ENCODE assay signal across 8 cellular contexts in genomic region chr4:113355550-113356371, GRCh38.
DNase-seq lines count a peak whose midpoint lies in the region; ATAC-seq, FAIRE-seq and TF ChIP-seq lines count a peak whose summit lies in the region.

No MANE protein-coding gene starts in this region.

- H3K27ac ChIP-seq in AG04450 (ENCODE audit: low read depth, low read length) (peak overlapping the region; percentile 53), SK-N-SH (ENCODE audit: low read depth in 2 of 2, low read length in 1 of 2) (no peak overlapping the region), kidney (ENCODE audit: low read depth in 2 of 2, low read length in 2 of 2) (no peak overlapping the region)

- H3K4me1 ChIP-seq in SK-N-SH (ENCODE audit: control insufficient read depth in 1 of 2, insufficient read depth in 2 of 2, low read depth in 1 of 2, low read length in 1 of 2) (no peaks in the 10 kb centered on the region), kidney (ENCODE audit: control insufficient read depth in 1 of 2, insufficient read depth in 1 of 2, low read depth in 1 of 2, low read length in 2 of 2) (no peaks in the 10 kb centered on the region)

- no peak for TF ChIP-seq EP300 in SK-N-SH (IDR thresholded peaks at IDR 0.05; ENCODE audit: borderline replicate concordance in 1 of 2, low read depth in 1 of 2, low read length in 1 of 2)

- whole genome bisulfite sequencing in SK-N-SH (ENCODE audit: low lambda C conversion rate) = 79% methylated on average over 9 of the region's 13 CpGs

- no peak for TF ChIP-seq RAD21 in SK-N-SH (IDR thresholded peaks at IDR 0.05; ENCODE audit: low read length)

- intact Hi-C loops in kidney (cut with DNase I) = no loop called here

- DNase-seq in AG04450 (ENCODE audit: low read depth, low spot score) (peak; percentile 32), SK-N-SH (no peak), kidney (peak; percentile 55), NCI-H510A treated with DMSO at 0.1 percent for 48 hours (lab: John Stamatoyannopoulos, UW) (no peak)
- DNase-seq in activated naive CD4-positive, alpha-beta T cell treated with anti-CD3 and anti-CD28 coated beads, Interleukin-2, amount 50 U/mL, for 16 hours = peak; percentile 70
- peak; percentile 38 to 59 for DNase-seq in stimulated activated CD8-positive, alpha-beta memory T cell treated with anti-CD3 and anti-CD28 coated beads, Interleukin-2, amount 100 ng/mL, for 48 hours (ENCODE audit: low read depth in 2 of 2)

- H2AFZ ChIP-seq in SK-N-SH (ENCODE audit: low read depth) = no peak overlapping the region

- ATAC-seq in GM19023 (IDR thresholded peaks at IDR 0.05; ENCODE audit: unreplicated experiment) = peak; percentile 98
- peak; percentile 99 for ATAC-seq in HG03135 (IDR thresholded peaks at IDR 0.05; ENCODE audit: unreplicated experiment)

- no peak for TF ChIP-seq CTCF in AG04450 (IDR thresholded peaks at IDR 0.05; ENCODE audit: low read depth, low read length)
- TF ChIP-seq CTCF in SK-N-SH (IDR thresholded peaks at IDR 0.05) = no peak
- TF ChIP-seq CTCF in kidney (IDR thresholded peaks at IDR 0.05; ENCODE audit: borderline replicate concordance, extremely low read depth, insufficient read depth) = no peak

- H4K20me1 ChIP-seq in SK-N-SH (ENCODE audit: insufficient read depth) = no peaks in the 10 kb centered on the region

- H3K4me3 ChIP-seq in AG04450 (ENCODE audit: low read depth, low read length) = no peak overlapping the region
- no peak overlapping the region for H3K4me3 ChIP-seq in SK-N-SH (ENCODE audit: low read depth in 2 of 2, low read length in 1 of 2)
- peak overlapping the region in 1 of 2 donors; percentile 11 for H3K4me3 ChIP-seq in kidney (ENCODE audit: low read length in 2 of 2)

- H3K36me3 ChIP-seq in SK-N-SH (replicated peaks in 1 of 2; ENCODE audit: control insufficient read depth in 1 of 2, insufficient read depth in 2 of 2, low read length in 1 of 2) (no peaks in the 10 kb centered on the region), kidney (ENCODE audit: control insufficient read depth in 1 of 2, insufficient read depth in 2 of 2, low read length in 2 of 2) (peaks cover 5 to 8% of the 10 kb centered on the region in 2 donors)

- H3K9ac ChIP-seq in SK-N-SH (no peak overlapping the region), kidney (ENCODE audit: low read length in 2 of 2) (no peak overlapping the region)

- H3K9me2 ChIP-seq in SK-N-SH = no peaks in the 10 kb centered on the region

- POLR2A ChIA-PET in AG04450 (lab: Yijun Ruan, JAX) (no interaction called here), SK-N-SH (lab: Yijun Ruan, JAX) (no interaction called here)

- H3K9me3 ChIP-seq in AG04450 (ENCODE audit: control insufficient read depth, insufficient read depth, low read length) = peaks cover 6% of the 10 kb centered on the region; the same call in 1 of the 2 replicates
- no peaks in the 10 kb centered on the region for H3K9me3 ChIP-seq in SK-N-SH
- H3K9me3 ChIP-seq in kidney (ENCODE audit: control insufficient read depth in 1 of 2, low read length in 2 of 2) = no peaks in the 10 kb centered on the region

- FAIRE-seq in kidney (lab: Jason Lieb, UNC) = no peak

- H3K27me3 ChIP-seq in AG04450 (ENCODE audit: control insufficient read depth, insufficient read depth, low read length) (no peaks in the 10 kb centered on the region), SK-N-SH (ENCODE audit: insufficient read depth) (no peaks in the 10 kb centered on the region)

- H3F3A ChIP-seq in SK-N-SH (replicated peaks; ENCODE audit: insufficient read depth) = no peaks in the 10 kb centered on the region

- H3K79me2 ChIP-seq in SK-N-SH (ENCODE audit: insufficient read depth) = no peaks in the 10 kb centered on the region

- CTCF ChIA-PET in AG04450 (lab: Charles Lee) = interaction anchor here (1.4 kb wide), 1 partner anchor 12 kb away, joined by 6 read pairs; no protein-coding TSS in a partner anchor
- CTCF ChIA-PET in SK-N-SH (lab: Yijun Ruan, JAX) = no interaction called here

- no peak overlapping the region for H3K4me2 ChIP-seq in SK-N-SH

TF ChIP-seq in SK-N-SH, 30 proteins besides CTCF, POLR2A, EP300 and RAD21:
- no peak for TF ChIP-seq FOXM1 (IDR thresholded peaks at IDR 0.05; ENCODE audit: low read depth)
- no peak for TF ChIP-seq MEF2A (IDR thresholded peaks at IDR 0.05; ENCODE audit: borderline replicate concordance, low read depth)
- no peak for TF ChIP-seq FOXJ3 (CRISPR knock-in tag; IDR thresholded peaks at IDR 0.05)
- peak; percentile 48; the same call in 1 of the 2 replicates for TF ChIP-seq FOSL2 (IDR thresholded peaks at IDR 0.05; ENCODE audit: borderline replicate concordance, low read depth)
- TF ChIP-seq TEAD4 (IDR thresholded peaks at IDR 0.05; ENCODE audit: borderline replicate concordance, insufficient read depth) = no peak
- 0 out of 2 replicates have a peak, but pooled peaks have one; percentile 4 for TF ChIP-seq TCF12 (IDR thresholded peaks at IDR 0.05)
- no peak for TF ChIP-seq SMC3 (IDR thresholded peaks at IDR 0.05; ENCODE audit: low read depth, low read length)
- TF ChIP-seq, protein P1, sequence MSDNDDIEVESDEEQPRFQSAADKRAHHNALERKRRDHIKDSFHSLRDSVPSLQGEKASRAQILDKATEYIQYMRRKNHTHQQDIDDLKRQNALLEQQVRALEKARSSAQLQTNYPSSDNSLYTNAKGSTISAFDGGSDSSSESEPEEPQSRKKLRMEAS (IDR thresholded peaks at IDR 0.05; ENCODE audit: low read depth) = no peak
- TF ChIP-seq, protein P2, sequence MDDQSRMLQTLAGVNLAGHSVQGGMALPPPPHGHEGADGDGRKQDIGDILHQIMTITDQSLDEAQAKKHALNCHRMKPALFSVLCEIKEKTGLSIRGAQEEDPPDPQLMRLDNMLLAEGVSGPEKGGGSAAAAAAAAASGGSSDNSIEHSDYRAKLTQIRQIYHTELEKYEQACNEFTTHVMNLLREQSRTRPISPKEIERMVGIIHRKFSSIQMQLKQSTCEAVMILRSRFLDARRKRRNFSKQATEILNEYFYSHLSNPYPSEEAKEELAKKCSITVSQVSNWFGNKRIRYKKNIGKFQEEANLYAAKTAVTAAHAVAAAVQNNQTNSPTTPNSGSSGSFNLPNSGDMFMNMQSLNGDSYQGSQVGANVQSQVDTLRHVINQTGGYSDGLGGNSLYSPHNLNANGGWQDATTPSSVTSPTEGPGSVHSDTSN (IDR thresholded peaks at IDR 0.05) = no peak
- TF ChIP-seq POLR2AphosphoS5 (IDR thresholded peaks at IDR 0.05; ENCODE audit: low read depth, low read length) = no peak
- no peak for TF ChIP-seq USF2 (IDR thresholded peaks at IDR 0.05; ENCODE audit: borderline replicate concordance, low read depth, low read length)
- TF ChIP-seq JUND (IDR thresholded peaks at IDR 0.05) = peak; percentile 32; the same call in 1 of the 2 replicates
- no peak for TF ChIP-seq USF1 (IDR thresholded peaks at IDR 0.05; ENCODE audit: borderline replicate concordance, low read depth)
- TF ChIP-seq TAF1 (IDR thresholded peaks at IDR 0.05; ENCODE audit: borderline replicate concordance, low read depth, low read length) = no peak
- no peak for TF ChIP-seq CHD2 (IDR thresholded peaks at IDR 0.05; ENCODE audit: low read length, partially characterized antibody)
- peak; percentile 37; the same call in 1 of the 2 replicates for TF ChIP-seq NFIC (IDR thresholded peaks at IDR 0.05; ENCODE audit: borderline replicate concordance)
- no peak for TF ChIP-seq GABPA (IDR thresholded peaks at IDR 0.05; ENCODE audit: low read depth)
- no peak for TF ChIP-seq RXRA (IDR thresholded peaks at IDR 0.05; ENCODE audit: borderline replicate concordance, low read depth)
- no peak for TF ChIP-seq RFX5 (IDR thresholded peaks at IDR 0.05; ENCODE audit: low read length)
- TF ChIP-seq YY1 (IDR thresholded peaks at IDR 0.05; ENCODE audit: low read depth) = no peak
- TF ChIP-seq ZBTB33 (IDR thresholded peaks at IDR 0.05; ENCODE audit: borderline replicate concordance, low read depth) = no peak
- no peak for TF ChIP-seq GATA2 (CRISPR knock-in tag; IDR thresholded peaks at IDR 0.05)
- TF ChIP-seq NRF1 (IDR thresholded peaks at IDR 0.05; ENCODE audit: low read depth, low read length) = no peak
- TF ChIP-seq MXI1 (IDR thresholded peaks at IDR 0.05; ENCODE audit: low read depth, low read length) = no peak

Comparison
In these comparisons a context has a peak if more than half of its experiments do, and no peak if none do; other contexts are left out.
1. DNase-seq: peak in AG04450 (single experiment), activated naive CD4-positive, alpha-beta T cell treated with anti-CD3 and anti-CD28 coated beads, Interleukin-2, amount 50 U/mL, for 16 hours (single experiment), kidney (single experiment) and stimulated activated CD8-positive, alpha-beta memory T cell treated with anti-CD3 and anti-CD28 coated beads, Interleukin-2, amount 100 ng/mL, for 48 hours (2 of 2); none in SK-N-SH (single experiment) and NCI-H510A treated with DMSO at 0.1 percent for 48 hours (single experiment).